ENCODE assay signal across 13 cellular contexts in genomic region chr20:36004045-36004444, GRCh38.
"Had no signal": no experiment of that assay in that cellular context is flagged by ENCODE, and none has a peak within 500 bp of the region (broad histone marks: within the 10 kb centered on the region; RNA-seq: fewer than 3 reads in every experiment).

No MANE protein-coding gene starts in this region.

- H3K27me3 Mint-ChIP-seq: brain had no signal

- H3K27ac ChIP-seq: gastroesophageal sphincter, pancreas, testis had no signal

- ATAC-seq: gastroesophageal sphincter, pancreas had no signal

- H3K27me3 ChIP-seq: gastroesophageal sphincter, pancreas, testis had no signal

- H3K4me3 Mint-ChIP-seq: activated naive CD4-positive, alpha-beta T cell treated with anti-CD3 and anti-CD28 coated beads, Interleukin-2, amount 50 U/mL, for 24 hours; brain; mesothelial cell of epicardium; stimulated activated naive CD8-positive, alpha-beta T cell treated with anti-CD3 and anti-CD28 coated beads, Interleukin-15, Interleukin-2, amounts not matched to agents 100 ng/mL and 50 ng/mL, for 24 hours had no signal

- H3K4me1 Mint-ChIP-seq: activated naive CD4-positive, alpha-beta T cell treated with anti-CD3 and anti-CD28 coated beads, Interleukin-2, amount 50 U/mL, for 24 hours; brain; mesothelial cell of epicardium had no signal

- DNase-seq: activated CD4-positive, alpha-beta T cell treated with anti-CD3 and anti-CD28 coated beads, Interleukin-2, amount 50 U/mL, for 1 hour; activated effector memory CD4-positive, alpha-beta T cell treated with Interleukin-2 at 50 U/mL for 16 hours; activated T-cell treated with anti-CD3 and anti-CD28 coated beads, Interleukin-2, amount 50 U/mL, for 1 hour; amygdala; pancreas; stimulated activated CD4-positive, alpha-beta T cell treated with anti-CD3 and anti-CD28 coated beads, Interleukin-4, amount 100 ng/mL, for 1 hour; stimulated activated CD8-positive, alpha-beta memory T cell treated with anti-CD3 and anti-CD28 coated beads, Interleukin-4, amount 100 ng/mL, for 48 hours; testis had no signal

- H3K4me3 ChIP-seq: gastroesophageal sphincter, pancreas, testis had no signal

- H3K27ac Mint-ChIP-seq: activated naive CD4-positive, alpha-beta T cell treated with anti-CD3 and anti-CD28 coated beads, Interleukin-2, amount 50 U/mL, for 24 hours; brain; mesothelial cell of epicardium; stimulated activated naive CD8-positive, alpha-beta T cell treated with anti-CD3 and anti-CD28 coated beads, Interleukin-15, Interleukin-2, amounts not matched to agents 100 ng/mL and 50 ng/mL, for 24 hours had no signal

- H3K9me3 ChIP-seq: pancreas, testis had no signal

- H3K36me3 ChIP-seq: gastroesophageal sphincter, pancreas had no signal

- H3K4me1 ChIP-seq: gastroesophageal sphincter, pancreas, testis had no signal
